2 cellular contexts compared by ENCODE assay signal in genomic region chr1:40703316-40703715, GRCh38.
TF ChIP-seq lines count a peak whose summit lies in the region.

No MANE protein-coding gene starts in this region.

TF ChIP-seq in GM12891, 5 proteins besides CTCF, POLR2A, EP300 and RAD21 (continued from another document):
- no peak for TF ChIP-seq PAX5 (IDR thresholded peaks at IDR 0.05; ENCODE audit: insufficient read depth, low read length, severe bottlenecking)
- TF ChIP-seq TAF1 (IDR thresholded peaks at IDR 0.05; ENCODE audit: low read depth, low read length) = no peak

TF ChIP-seq in WTC11, 78 proteins besides CTCF, POLR2A, EP300 and RAD21:
- no peak for TF ChIP-seq AFF4 (CRISPR knock-in tag; IDR thresholded peaks at IDR 0.05; ENCODE audit: borderline replicate concordance)
- TF ChIP-seq PRDM15 (CRISPR knock-in tag; IDR thresholded peaks at IDR 0.05) = no peak
- TF ChIP-seq SMAD3 (CRISPR knock-in tag; IDR thresholded peaks at IDR 0.05; ENCODE audit: borderline replicate concordance) = no peak
- no peak for TF ChIP-seq ZNF425 (CRISPR knock-in tag; conservative IDR thresholded peaks at IDR 0.05)
- TF ChIP-seq SMAD4 (CRISPR knock-in tag; IDR thresholded peaks at IDR 0.05) = no peak
